Comparison of ENCODE assay signal across 20 cellular contexts in genomic region chr2:32938934-32939333, GRCh38. TPM values are rescaled to one million over a fixed set of nuclear protein-coding genes. Genes with fewer than 3 reads are reported as not detected.
"Had no signal": no experiment of that assay in that cellular context is flagged by ENCODE, and none has a peak within 500 bp of the region (broad histone marks: within the 10 kb centered on the region; RNA-seq: fewer than 3 reads in every experiment).

No MANE protein-coding gene starts in this region.

- H3K4me1 ChIP-seq: adrenal gland, ascending aorta, spleen had no signal

- H3K36me3 ChIP-seq: adrenal gland, ascending aorta, brain microvascular endothelial cell, spleen had no signal

- H3K36me3 Mint-ChIP-seq: activated naive CD8-positive, alpha-beta T cell; naive thymus-derived CD4-positive, alpha-beta T cell had no signal

- H2AFZ ChIP-seq: hepatocyte had no signal

- H3K4me1 Mint-ChIP-seq: naive thymus-derived CD4-positive, alpha-beta T cell had no signal

- H3K79me2 ChIP-seq: hepatocyte had no signal

- H3K27ac Mint-ChIP-seq: activated naive CD8-positive, alpha-beta T cell; activated T-helper 2 cell treated with anti-CD3 and anti-CD28 coated beads, Interferon-gamma antibody, Interleukin-2, Interleukin-4, amounts not matched to agents 10 μg/mL and 5 μg/mL and 100 μg/mL, durations not matched to agents 14 hours and 24 hours and 36 hours; dendritic cell treated with granulocyte-macrophage colony-stimulating factor and Interleukin-4, amounts not matched to agents 40 ng/mL and 50 ng/mL, for 4 days; naive thymus-derived CD4-positive, alpha-beta T cell; progenitor cell of endocrine pancreas had no signal

- H3K27ac ChIP-seq: adrenal gland, ascending aorta, brain microvascular endothelial cell, spleen had no signal

- H3K27me3 Mint-ChIP-seq: progenitor cell of endocrine pancreas had no signal

- H3K9me3 Mint-ChIP-seq: activated T-helper 2 cell treated with anti-CD3 and anti-CD28 coated beads, Interferon-gamma antibody, Interleukin-2, Interleukin-4, amounts not matched to agents 10 μg/mL and 5 μg/mL and 100 μg/mL, durations not matched to agents 14 hours and 24 hours and 36 hours; dendritic cell treated with granulocyte-macrophage colony-stimulating factor and Interleukin-4, amounts not matched to agents 40 ng/mL and 50 ng/mL, for 4 days; naive thymus-derived CD4-positive, alpha-beta T cell had no signal

- ATAC-seq: naive thymus-derived CD4-positive, alpha-beta T cell had no signal

- H3K4me3 ChIP-seq: adrenal gland, ascending aorta, hepatocyte, spleen had no signal

- H3K9me3 ChIP-seq: adrenal gland, ascending aorta, spleen had no signal

- DNase-seq: activated naive CD4-positive, alpha-beta T cell; activated T-cell treated with anti-CD3 and anti-CD28 coated beads, Interleukin-2, amount 50 U/mL, for 1 hour; adrenal gland; brain microvascular endothelial cell; caudate nucleus; effector CD8-positive, alpha-beta T cell; erythroblast; foreskin fibroblast; naive thymus-derived CD4-positive, alpha-beta T cell; retina; spleen; stimulated activated CD4-positive, alpha-beta T cell treated with anti-CD3 and anti-CD28 coated beads, Interleukin-4, amount 100 ng/mL, for 1 hour; stimulated activated naive CD4-positive, alpha-beta T cell treated with Interleukin-2 at 50 U/mL for 16 hours; T-helper 1 cell had no signal

- H3K4me3 Mint-ChIP-seq: activated naive CD8-positive, alpha-beta T cell; dendritic cell treated with granulocyte-macrophage colony-stimulating factor and Interleukin-4, amounts not matched to agents 40 ng/mL and 50 ng/mL, for 4 days; naive thymus-derived CD4-positive, alpha-beta T cell had no signal

- H3K27me3 ChIP-seq: adrenal gland, ascending aorta, brain microvascular endothelial cell, hepatocyte had no signal

RNA-seq across cellular contexts. Expression of gene LTBP1, which starts 7.8 kb away (rescaled TPM):
- polyA plus RNA-seq: naive thymus-derived CD4-positive, alpha-beta T cell had no signal
